In genomic region chr1:110170726-110171125, GRCh38 we compare ENCODE assay signal across 21 cellular contexts. TPM values are rescaled to one million over a fixed set of nuclear protein-coding genes. Genes with fewer than 3 reads are reported as not detected.
"Had no signal": no experiment of that assay in that cellular context is flagged by ENCODE, and none has a peak within 500 bp of the region (broad histone marks: within the 10 kb centered on the region; RNA-seq: fewer than 3 reads in every experiment).

No MANE protein-coding gene starts in this region.

- H3K4me1 Mint-ChIP-seq: activated naive CD8-positive, alpha-beta T cell treated with anti-CD3 and anti-CD28 coated beads, Interleukin-2, amount 50 U/mL, for 24 hours; activated T-helper 17 cell treated with anti-CD3 and anti-CD28 coated beads, Interleukin-2, amount 50 U/mL, for 72 hours; naive thymus-derived CD8-positive, alpha-beta T cell had no signal

- H3K9me3 Mint-ChIP-seq: activated naive CD8-positive, alpha-beta T cell treated with anti-CD3 and anti-CD28 coated beads, Interleukin-2, amount 50 U/mL, for 24 hours; activated T-helper 17 cell treated with anti-CD3 and anti-CD28 coated beads, Interleukin-2, amount 50 U/mL, for 72 hours; naive thymus-derived CD8-positive, alpha-beta T cell; stimulated activated naive CD8-positive, alpha-beta T cell treated with anti-CD3 and anti-CD28 coated beads, Interleukin-15, Interleukin-2, amounts not matched to agents 100 ng/mL and 50 ng/mL, for 24 hours; type B pancreatic cell had no signal

- H3K4me3 ChIP-seq: esophagus squamous epithelium, left ventricle myocardium inferior, mucosa of descending colon, suprapubic skin had no signal

- H3K27me3 Mint-ChIP-seq: activated naive CD8-positive, alpha-beta T cell treated with anti-CD3 and anti-CD28 coated beads, Interleukin-2, amount 50 U/mL, for 24 hours; stimulated activated naive CD8-positive, alpha-beta T cell treated with anti-CD3 and anti-CD28 coated beads, Interleukin-15, Interleukin-2, amounts not matched to agents 100 ng/mL and 50 ng/mL, for 24 hours had no signal

- H3K36me3 ChIP-seq: esophagus squamous epithelium, left ventricle myocardium inferior, suprapubic skin had no signal

- H3K9me3 ChIP-seq: esophagus squamous epithelium, left ventricle myocardium inferior, mucosa of descending colon, suprapubic skin had no signal

- H3K36me3 Mint-ChIP-seq: naive thymus-derived CD8-positive, alpha-beta T cell; type B pancreatic cell had no signal

- H3K27ac ChIP-seq: esophagus squamous epithelium, left ventricle myocardium inferior, suprapubic skin had no signal

- H3K4me1 ChIP-seq: left ventricle myocardium inferior, suprapubic skin had no signal

- H3K4me3 Mint-ChIP-seq: activated naive CD8-positive, alpha-beta T cell treated with anti-CD3 and anti-CD28 coated beads, Interleukin-2, amount 50 U/mL, for 24 hours; activated T-helper 17 cell treated with anti-CD3 and anti-CD28 coated beads, Interleukin-2, amount 50 U/mL, for 72 hours; naive thymus-derived CD8-positive, alpha-beta T cell; stimulated activated naive CD8-positive, alpha-beta T cell treated with anti-CD3 and anti-CD28 coated beads, Interleukin-15, Interleukin-2, amounts not matched to agents 100 ng/mL and 50 ng/mL, for 24 hours; type B pancreatic cell had no signal

- H3K27ac Mint-ChIP-seq: activated naive CD8-positive, alpha-beta T cell treated with anti-CD3 and anti-CD28 coated beads, Interleukin-2, amount 50 U/mL, for 24 hours; activated T-helper 17 cell treated with anti-CD3 and anti-CD28 coated beads, Interleukin-2, amount 50 U/mL, for 72 hours; naive thymus-derived CD8-positive, alpha-beta T cell; progenitor cell of endocrine pancreas; stimulated activated naive CD8-positive, alpha-beta T cell treated with anti-CD3 and anti-CD28 coated beads, Interleukin-15, Interleukin-2, amounts not matched to agents 100 ng/mL and 50 ng/mL, for 24 hours; type B pancreatic cell had no signal

- FAIRE-seq: colon, small intestine had no signal

- DNase-seq: activated CD4-positive, alpha-beta T cell treated with anti-CD3 and anti-CD28 coated beads for 1 hour; activated CD4-positive, alpha-beta T cell treated with anti-CD3 and anti-CD28 coated beads, Interleukin-2, amount 50 U/mL, for 4 hours; activated naive CD4-positive, alpha-beta T cell treated with Interleukin-2 at 50 U/mL for 16 hours; activated naive CD8-positive, alpha-beta T cell treated with anti-CD3 and anti-CD28 coated beads, Interleukin-2, amount 50 U/mL, for 24 hours; activated T-cell treated with anti-CD3 and anti-CD28 coated beads for 4 hours; esophagus squamous epithelium; left ventricle myocardium inferior; mucosa of descending colon; right cardiac atrium; small intestine; T-helper 1 cell; T1000 had no signal

- ATAC-seq: activated naive CD8-positive, alpha-beta T cell treated with anti-CD3 and anti-CD28 coated beads, Interleukin-2, amount 50 U/mL, for 24 hours; activated T-helper 17 cell treated with anti-CD3 and anti-CD28 coated beads, Interleukin-2, amount 50 U/mL, for 72 hours; mucosa of descending colon; naive thymus-derived CD8-positive, alpha-beta T cell; right cardiac atrium had no signal

RNA-seq across cellular contexts. Expression of gene SLC6A17, which starts 20.4 kb away (rescaled TPM):
- total RNA-seq: activated T-helper 17 cell treated with anti-CD3 and anti-CD28 coated beads, Interleukin-2, amount 50 U/mL, for 72 hours; left ventricle myocardium inferior; naive thymus-derived CD8-positive, alpha-beta T cell; progenitor cell of endocrine pancreas had no signal
- polyA plus RNA-seq: naive thymus-derived CD8-positive, alpha-beta T cell had no signal

RNA-seq across cellular contexts. Expression of gene UBL4B, which starts 58.5 kb away (rescaled TPM):
- total RNA-seq: activated T-helper 17 cell treated with anti-CD3 and anti-CD28 coated beads, Interleukin-2, amount 50 U/mL, for 72 hours; fibroblast of villous mesenchyme; kidney epithelial cell; left ventricle myocardium inferior; mucosa of descending colon; naive thymus-derived CD8-positive, alpha-beta T cell; progenitor cell of endocrine pancreas; right cardiac atrium had no signal
- polyA plus RNA-seq: naive thymus-derived CD8-positive, alpha-beta T cell; right cardiac atrium; small intestine had no signal
